In genomic region chr10:36704124-36704523, GRCh38 we compare ENCODE assay signal across 3 cellular contexts.
TF ChIP-seq lines count a peak whose summit lies in the region.

No MANE protein-coding gene starts in this region.

TF ChIP-seq in SK-N-SH, 30 proteins besides CTCF, POLR2A, EP300 and RAD21 (continued from another document):
- TF ChIP-seq FOXJ3 (CRISPR knock-in tag; IDR thresholded peaks at IDR 0.05) (no peak), FOSL2 (IDR thresholded peaks at IDR 0.05; ENCODE audit: borderline replicate concordance, low read depth) (no peak), JUND (IDR thresholded peaks at IDR 0.05) (no peak), USF1 (IDR thresholded peaks at IDR 0.05; ENCODE audit: borderline replicate concordance, low read depth) (no peak), GATA2 (CRISPR knock-in tag; IDR thresholded peaks at IDR 0.05) (no peak), TCF12 (IDR thresholded peaks at IDR 0.05) (no peak), TAF1 (IDR thresholded peaks at IDR 0.05; ENCODE audit: borderline replicate concordance, low read depth, low read length) (no peak), IRF3 (IDR thresholded peaks at IDR 0.05; ENCODE audit: low read depth, low read length) (no peak), POLR2AphosphoS5 (IDR thresholded peaks at IDR 0.05; ENCODE audit: low read depth, low read length) (no peak)
TF ChIP-seq in SK-N-SH: peak in this region for 0.

TF ChIP-seq in SK-N-SH treated with all-trans-retinoic acid at 6 μM for 48 hours, 23 proteins besides CTCF, POLR2A, EP300 and RAD21 (continues in another document):
- TF ChIP-seq CREB5 (CRISPR knock-in tag; IDR thresholded peaks at IDR 0.05; ENCODE audit: low read depth) (no peak), RARB (CRISPR knock-in tag; IDR thresholded peaks at IDR 0.05) (no peak), ZC3H10 (CRISPR knock-in tag; IDR thresholded peaks at IDR 0.05) (no peak), PATZ1 (CRISPR knock-in tag; IDR thresholded peaks at IDR 0.05; ENCODE audit: borderline replicate concordance) (no peak), ZNF70 (CRISPR knock-in tag; IDR thresholded peaks at IDR 0.05) (no peak), CSRNP3 (CRISPR knock-in tag; IDR thresholded peaks at IDR 0.05) (no peak), ESRRG (CRISPR knock-in tag; IDR thresholded peaks at IDR 0.05) (no peak), ARNTL (CRISPR knock-in tag; IDR thresholded peaks at IDR 0.05; ENCODE audit: borderline replicate concordance, low read depth) (no peak), ZFP30 (CRISPR knock-in tag; IDR thresholded peaks at IDR 0.05) (no peak), ZNF8 (CRISPR knock-in tag; IDR thresholded peaks at IDR 0.05) (no peak), CSDC2 (CRISPR knock-in tag; IDR thresholded peaks at IDR 0.05) (no peak), BACH2 (CRISPR knock-in tag; IDR thresholded peaks at IDR 0.05; ENCODE audit: borderline replicate concordance) (no peak), POU6F1 (CRISPR knock-in tag; IDR thresholded peaks at IDR 0.05; ENCODE audit: borderline replicate concordance, low read depth) (no peak), SNAI2 (CRISPR knock-in tag; IDR thresholded peaks at IDR 0.05) (no peak), TOX (CRISPR knock-in tag; IDR thresholded peaks at IDR 0.05; ENCODE audit: borderline replicate concordance) (no peak), PPARA (CRISPR knock-in tag; IDR thresholded peaks at IDR 0.05; ENCODE audit: borderline replicate concordance) (no peak), TCF4 (CRISPR knock-in tag; IDR thresholded peaks at IDR 0.05; ENCODE audit: borderline replicate concordance) (no peak), ZFP3 (CRISPR knock-in tag; IDR thresholded peaks at IDR 0.05) (no peak)

TF ChIP-seq in K562, 482 proteins besides CTCF, POLR2A, EP300 and RAD21 (continued from another document):
- no peak for TF ChIP-seq ATF6 (CRISPR knock-in tag; IDR thresholded peaks at IDR 0.05)
